27 cellular contexts compared by ENCODE assay signal in genomic region chr3:2547049-2547448, GRCh38.
"Had no signal": no experiment of that assay in that cellular context is flagged by ENCODE, and none has a peak within 500 bp of the region (broad histone marks: within the 10 kb centered on the region; RNA-seq: fewer than 3 reads in every experiment).

No MANE protein-coding gene starts in this region.

- H3K4me1 ChIP-seq: stomach, suprapubic skin, testis, tibial artery, tibial nerve, transverse colon, upper lobe of left lung, upper lobe of right lung, uterus, vagina had no signal

- H3K27ac ChIP-seq: stomach, suprapubic skin, testis, thoracic aorta, thyroid gland, tibial artery, tibial nerve, transverse colon, upper lobe of left lung, upper lobe of right lung, uterus, vagina had no signal

- H3K9me3 ChIP-seq: suprapubic skin, testis, thoracic aorta, thyroid gland, tibial artery, tibial nerve, transverse colon, upper lobe of right lung, uterus, vagina had no signal

- FAIRE-seq: urothelium cell line had no signal

- ATAC-seq: stimulated activated effector memory CD8-positive, alpha-beta T cell treated with anti-CD3 and anti-CD28 coated beads, Interleukin-12 subunit alpha, Interleukin-12 subunit beta, amount 100 ng/mL, for 72 hours; stimulated activated memory B cell treated with anti-CD40 and anti-IgM and Interleukin-4, amounts not matched to agents 10 μg/mL and 1 μg/mL and 100 μg/mL, for 72 hours; stimulated activated naive B cell treated with anti-CD40 and anti-IgM and Interleukin-4, amounts not matched to agents 10 μg/mL and 1 μg/mL and 100 μg/mL, for 72 hours; stimulated activated naive CD8-positive, alpha-beta T cell treated with anti-CD3 and anti-CD28 coated beads, Interleukin-15, amount 100 ng/mL, for 72 hours; stimulated activated naive CD8-positive, alpha-beta T cell treated with anti-CD3 and anti-CD28 coated beads, Interleukin-15, Interleukin-2, amounts not matched to agents 100 U/mL and 50 U/mL, for 24 hours; upper lobe of right lung had no signal

- DNase-seq: stimulated activated CD4-positive, alpha-beta T cell treated with anti-CD3 and anti-CD28 coated beads, Interleukin-2, amount 100 ng/mL, for 48 hours; stimulated activated CD4-positive, alpha-beta T cell treated with anti-CD3 and anti-CD28 coated beads, Interleukin-4, amount 100 ng/mL, for 1 hour; stimulated activated CD4-positive, alpha-beta T cell treated with anti-CD3 and anti-CD28 coated beads, Interleukin-4, amount 100 ng/mL, for 24 hours; stimulated activated CD4-positive, alpha-beta T cell treated with anti-CD3 and anti-CD28 coated beads, Interleukin-4, amount 100 ng/mL, for 4 hours; stimulated activated CD8-positive, alpha-beta memory T cell treated with anti-CD3 and anti-CD28 coated beads, Interleukin-4, amount 100 ng/mL, for 48 hours; stimulated activated naive B cell treated with anti-CD40 and anti-IgM and Interleukin-4, amounts not matched to agents 10 μg/mL and 1 μg/mL and 100 μg/mL, for 72 hours; stimulated activated naive CD4-positive, alpha-beta T cell; stimulated activated naive CD4-positive, alpha-beta T cell treated with Interleukin-2 at 50 U/mL for 16 hours; stimulated activated naive CD8-positive, alpha-beta T cell treated with anti-CD3 and anti-CD28 coated beads, Interleukin-15, amount 100 ng/mL, for 72 hours; stimulated activated naive CD8-positive, alpha-beta T cell treated with anti-CD3 and anti-CD28 coated beads, Interleukin-15, Interleukin-2, amounts not matched to agents 100 U/mL and 50 U/mL, for 24 hours; stomach; substantia nigra; testis; thyroid gland; tibial artery; transverse colon; trophoblast cell; upper lobe of left lung; upper lobe of right lung; uterus had no signal

- H3K36me3 ChIP-seq: stomach, suprapubic skin, thoracic aorta, thyroid gland, tibial artery, tibial nerve, transverse colon, upper lobe of left lung, upper lobe of right lung, uterus, vagina had no signal

- H3K4me3 ChIP-seq: stomach, suprapubic skin, testis, thoracic aorta, thyroid gland, tibial artery, tibial nerve, transverse colon, upper lobe of left lung, upper lobe of right lung, uterus, vagina had no signal
